In genomic region chr12:100267603-100268281, GRCh38 we compare ENCODE assay signal across 7 cellular contexts. TPM values are rescaled to one million over a fixed set of nuclear protein-coding genes. Genes with fewer than 3 reads are reported as not detected.
DNase-seq lines count a peak whose midpoint lies in the region; ATAC-seq, FAIRE-seq and TF ChIP-seq lines count a peak whose summit lies in the region.

No MANE protein-coding gene starts in this region.

- WGBS in iPS DF 6.9 (ENCODE audit: insufficient coverage, insufficient read length), result no CpG with 5 or more reads among the region's 33 CpGs
- WGBS in smooth muscle cell (ENCODE audit: low lambda C conversion rate), result under 1% methylated on average over 32 of the region's 33 CpGs

- H3K4me1 ChIP-seq in Loucy (ENCODE audit: insufficient read depth, low read length, poor library complexity, severe bottlenecking), result peaks cover 51% of the 10 kb centered on the region
- peaks cover 23% of the 10 kb centered on the region for H3K4me1 ChIP-seq in adipocyte (ENCODE audit: control insufficient read depth, insufficient read depth, low read length)
- no peaks in the 10 kb centered on the region for H3K4me1 ChIP-seq in iPS DF 6.9 (ENCODE audit: control insufficient read depth, insufficient read depth, low read length)
- peaks cover 15% of the 10 kb centered on the region for H3K4me1 ChIP-seq in smooth muscle cell (ENCODE audit: low read depth)

- H3K36me3 ChIP-seq in Loucy (ENCODE audit: insufficient read depth, low read length) (no peaks in the 10 kb centered on the region), adipocyte (ENCODE audit: control insufficient read depth, insufficient read depth, low read length, severe bottlenecking) (no peaks in the 10 kb centered on the region), iPS DF 6.9 (ENCODE audit: control insufficient read depth, insufficient read depth, low read length) (no peaks in the 10 kb centered on the region), smooth muscle cell (ENCODE audit: low read depth) (no peaks in the 10 kb centered on the region)

- DNase-seq in GM12892 (ENCODE audit: insufficient read length) (no peak), adipocyte (ENCODE audit: low read depth) (peak; percentile 68), iPS DF 6.9 (ENCODE audit: low read depth, low spot score) (no peak), smooth muscle cell (lab: John Stamatoyannopoulos, UW; ENCODE audit: unreplicated experiment) (no peak)

- H2AFZ ChIP-seq in Loucy (ENCODE audit: low read length), result peak overlapping the region; percentile 78
- peak overlapping the region; percentile 48 for H2AFZ ChIP-seq in smooth muscle cell (ENCODE audit: low read depth)

- TF ChIP-seq POLR2A in GM12892 (IDR thresholded peaks at IDR 0.05; ENCODE audit: low read depth, low read length), result no peak

- H3K79me2 ChIP-seq in Loucy (ENCODE audit: insufficient read depth, low read length) (peaks cover 55% of the 10 kb centered on the region), smooth muscle cell (ENCODE audit: low read depth) (peaks cover 51% of the 10 kb centered on the region)

- H3K4me2 ChIP-seq in Loucy (ENCODE audit: low read depth, low read length, poor library complexity, severe bottlenecking), result peak overlapping the region; percentile 73
- H3K4me2 ChIP-seq in smooth muscle cell, result peak overlapping the region; percentile 93

- H4K20me1 ChIP-seq in Loucy (ENCODE audit: insufficient read depth, low read length, poor library complexity, severe bottlenecking) (peaks cover 48% of the 10 kb centered on the region), smooth muscle cell (ENCODE audit: low read depth) (peaks cover 44% of the 10 kb centered on the region)

- peak; percentile 71 for FAIRE-seq in GM12892 (lab: Jason Lieb, UNC)

- ATAC-seq in GM21825 (IDR thresholded peaks at IDR 0.05; ENCODE audit: unreplicated experiment) (peak; percentile 10), GM18858 (IDR thresholded peaks at IDR 0.05; ENCODE audit: unreplicated experiment) (no peak)

- H3K27me3 ChIP-seq in Loucy (ENCODE audit: insufficient read depth, low read length, poor library complexity, severe bottlenecking) (no peaks in the 10 kb centered on the region), adipocyte (replicated peaks; ENCODE audit: control insufficient read depth, insufficient read depth, low read length) (no peaks in the 10 kb centered on the region), iPS DF 6.9 (ENCODE audit: control insufficient read depth, insufficient read depth, low read length) (no peaks in the 10 kb centered on the region), smooth muscle cell (ENCODE audit: low read depth) (no peaks in the 10 kb centered on the region)

- H3F3A ChIP-seq in Loucy (ENCODE audit: low read depth) (no peaks in the 10 kb centered on the region), smooth muscle cell (ENCODE audit: low read depth) (no peaks in the 10 kb centered on the region)

- peak overlapping the region; percentile 94 for H3K9ac ChIP-seq in Loucy (ENCODE audit: low read depth, low read length, poor library complexity, severe bottlenecking)
- H3K9ac ChIP-seq in adipocyte (ENCODE audit: low read length), result peak overlapping the region; percentile 89
- peak overlapping the region; percentile 99 for H3K9ac ChIP-seq in smooth muscle cell (ENCODE audit: low read depth)

- H3K27ac ChIP-seq in iPS DF 6.9 (ENCODE audit: low read length) (no peak overlapping the region), smooth muscle cell (ENCODE audit: low read depth) (peak overlapping the region; percentile 98)

- H3K9me2 ChIP-seq in Loucy (replicated peaks; ENCODE audit: low read depth, low read length), result no peaks in the 10 kb centered on the region

- peak overlapping the region; percentile 99 for H3K4me3 ChIP-seq in Loucy (ENCODE audit: low read length, poor library complexity, severe bottlenecking)
- H3K4me3 ChIP-seq in adipocyte (ENCODE audit: low read length), result peak overlapping the region; percentile 94
- H3K4me3 ChIP-seq in iPS DF 6.9 (ENCODE audit: low read length), result peak overlapping the region; percentile 93
- peak overlapping the region; percentile 92 for H3K4me3 ChIP-seq in smooth muscle cell

- H3K9me3 ChIP-seq in Loucy (ENCODE audit: insufficient read depth, low read depth, low read length) (no peaks in the 10 kb centered on the region), adipocyte (ENCODE audit: control insufficient read depth, low read length) (no peaks in the 10 kb centered on the region), iPS DF 6.9 (ENCODE audit: control insufficient read depth, insufficient read depth, low read length) (no peaks in the 10 kb centered on the region), smooth muscle cell (replicated peaks; ENCODE audit: low read depth) (no peaks in the 10 kb centered on the region)

- TF ChIP-seq CTCF in Loucy (conservative IDR thresholded peaks at IDR 0.05; ENCODE audit: low read length) (no peak), smooth muscle cell (IDR thresholded peaks at IDR 0.05; ENCODE audit: borderline replicate concordance, insufficient read depth, poor library complexity, severe bottlenecking) (no peak)

RNA-seq across cellular contexts. Expression of gene SCYL2, which starts 0.8 kb away (rescaled TPM):
- 19.0 TPM for polyA plus RNA-seq in GM12892 (2012; ENCODE audit: missing spikeins)
- 105 and 123 TPM in 2 replicates for total RNA-seq in smooth muscle cell
- polyA plus RNA-seq in smooth muscle cell, result 20.4 and 24.3 TPM in 2 replicates

RNA-seq across cellular contexts. Expression of gene DEPDC4, which starts 0.9 kb away (rescaled TPM):
- polyA plus RNA-seq in GM12892 (2012; ENCODE audit: missing spikeins), result 2.6 TPM
- 4.1 and 13.5 TPM in 2 replicates for total RNA-seq in smooth muscle cell
- 0.49 and 1.2 TPM in 2 replicates for polyA plus RNA-seq in smooth muscle cell
